15 cellular contexts compared by ENCODE assay signal in genomic region chr4:169238445-169238844, GRCh38. TPM values are rescaled to one million over a fixed set of nuclear protein-coding genes. Genes with fewer than 3 reads are reported as not detected.
DNase-seq lines count a peak whose midpoint lies in the region; FAIRE-seq and TF ChIP-seq lines count a peak whose summit lies in the region.
"Had no signal": no experiment of that assay in that cellular context is flagged by ENCODE, and none has a peak within 500 bp of the region (broad histone marks: within the 10 kb centered on the region; RNA-seq: fewer than 3 reads in every experiment).

No MANE protein-coding gene starts in this region.

- H3K4me1 ChIP-seq in thyroid gland, result peaks cover 59 to 83% of the 10 kb centered on the region in 2 donors

- intact Hi-C loops in thyroid gland (cut with DNase I), result no loop called here

- DNase-seq in DMS53 (lab: John Stamatoyannopoulos, UW) (peak; percentile 34), DMS53 treated with DMSO at 0.1 percent for 48 hours (lab: John Stamatoyannopoulos, UW; ENCODE audit: unreplicated experiment) (no peak), astrocyte of the hippocampus (ENCODE audit: low read depth, low spot score) (peak; percentile 73), thyroid gland (peak; percentile 49 to 59), HK-2 (ENCODE audit: unreplicated experiment) (no peak), DMS153 treated with DMSO at 0.1 percent for 48 hours (lab: John Stamatoyannopoulos, UW; ENCODE audit: unreplicated experiment) (no peak)
- DNase-seq in activated CD4-positive, CD25-positive, alpha-beta regulatory T cell treated with anti-CD3 and anti-CD28 coated beads, Interleukin-2, amount 50 U/mL, for 72 hours, result no peak
- DNase-seq: activated B cell treated with CpG ODN at 0.5 μM for 24 hours; activated T-cell treated with anti-CD3 and anti-CD28 coated beads, Interleukin-2, amount 50 U/mL, for 1 hour; naive thymus-derived CD8-positive, alpha-beta T cell; NCI-H146 had no signal

- TF ChIP-seq CTCF in thyroid gland (IDR thresholded peaks at IDR 0.05), result no peak

- no peaks in the 10 kb centered on the region for H3K36me3 ChIP-seq in thyroid gland
- H3K36me3 ChIP-seq: HAP-1 had no signal

- TF ChIP-seq POLR2A in thyroid gland (IDR thresholded peaks at IDR 0.05), result no peak

- peak overlapping the region; percentile 49 to 97 (median 90) for H3K27ac ChIP-seq in thyroid gland

- peak; percentile 77 for FAIRE-seq in islet of Langerhans (lab: Jason Lieb, UNC)
- FAIRE-seq: A204.1, GM12892 had no signal

- no peaks in the 10 kb centered on the region for H3K27me3 ChIP-seq in thyroid gland

- no peaks in the 10 kb centered on the region for H3K9me3 ChIP-seq in thyroid gland
- H3K9me3 ChIP-seq: HAP-1 had no signal

- H3K4me3 ChIP-seq in thyroid gland (replicated peaks in 1 of 3), result no peak overlapping the region
- H3K4me3 ChIP-seq: HAP-1 had no signal

- WGBS in thyroid gland, 2 donors, result 33 to 44% methylated on average over 1 of the region's 1 CpG

RNA-seq across cellular contexts. Expression of gene SH3RF1, which starts 32.3 kb away (rescaled TPM):
- total RNA-seq in thyroid gland, result 10 to 100 TPM; 29.0 to 41.7 (median 32.5) TPM

Comparison
In these comparisons a context has a peak if more than half of its experiments do, and no peak if none do; other contexts are left out.
1. DNase-seq: peak in DMS53 (single experiment), astrocyte of the hippocampus (single experiment) and thyroid gland (2 of 2); none in DMS53 treated with DMSO at 0.1 percent for 48 hours (single experiment), activated CD4-positive, CD25-positive, alpha-beta regulatory T cell treated with anti-CD3 and anti-CD28 coated beads, Interleukin-2, amount 50 U/mL, for 72 hours (single experiment), HK-2 (single experiment) and DMS153 treated with DMSO at 0.1 percent for 48 hours (single experiment).